Comparison of ENCODE assay signal across 9 cellular contexts in the genomic region with DNA sequence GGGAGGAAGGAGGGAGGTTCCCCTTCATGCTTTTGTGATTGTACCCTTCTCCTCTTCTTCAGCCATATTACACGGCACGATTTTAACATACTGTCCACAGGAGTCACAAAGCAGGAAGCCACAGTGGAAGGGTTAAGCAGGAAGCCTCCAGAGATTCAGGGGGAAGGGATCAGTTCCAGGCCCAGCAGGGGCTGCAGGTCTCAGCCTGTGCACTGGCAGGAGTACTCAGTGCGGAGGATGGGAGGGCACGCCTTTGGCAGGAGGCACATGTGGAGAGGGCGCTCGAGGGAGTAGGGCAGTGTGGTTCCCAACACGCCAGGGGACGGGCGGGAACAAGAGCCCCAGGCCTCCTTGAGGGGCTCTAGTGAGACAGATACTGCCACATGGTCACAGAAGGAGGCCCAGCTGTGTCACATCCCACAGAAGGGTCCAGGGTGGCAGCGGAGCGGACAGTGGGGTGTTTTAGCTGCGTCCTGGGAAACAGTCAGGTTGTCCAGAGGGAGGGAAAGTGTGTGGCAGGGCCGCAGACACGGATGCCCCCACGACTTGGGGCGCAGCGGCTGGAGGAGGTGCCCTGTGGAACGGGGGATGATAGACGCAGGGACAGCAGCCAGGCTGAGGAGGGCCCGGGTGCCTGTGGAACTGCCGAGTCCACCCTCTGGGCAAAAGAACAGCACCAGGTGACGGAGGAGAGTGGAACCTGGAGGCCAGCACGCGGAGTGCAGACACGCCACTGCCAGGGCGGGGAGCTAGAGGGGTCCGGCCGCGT.
A peak's percentile ranks its signal among the peaks of the same experiment; 100 is the strongest.
DNase-seq lines count a peak whose midpoint lies in the region; ATAC-seq and TF ChIP-seq lines count a peak whose summit lies in the region.
"Had no signal": no experiment of that assay in that cellular context is flagged by ENCODE, and none has a peak within 500 bp of the region (broad histone marks: within the 10 kb centered on the region; RNA-seq: fewer than 3 reads in every experiment).

No MANE protein-coding gene starts in this region.

- H3K27ac Mint-ChIP-seq in activated naive CD4-positive, alpha-beta T cell treated with anti-CD3 and anti-CD28 coated beads, Interleukin-2, amount 10 ng/mL, durations not matched to agents 7 days and 5 days = peak overlapping the region; percentile 42
- H3K27ac Mint-ChIP-seq in osteocyte (ENCODE audit: unreplicated experiment) = no peak overlapping the region

- TF ChIP-seq CTCF in RWPE2 (IDR thresholded peaks at IDR 0.05; ENCODE audit: poor library complexity, severe bottlenecking) = no peak
- no peak for TF ChIP-seq CTCF in spleen (IDR thresholded peaks at IDR 0.05 in 8 of 11, conservative IDR thresholded peaks at IDR 0.05 in 3 of 11)
- no peak for TF ChIP-seq CTCF in osteocyte (IDR thresholded peaks at IDR 0.05)

- no peak for TF ChIP-seq POLR2A in spleen (IDR thresholded peaks at IDR 0.05)

- peaks cover 48% of the 10 kb centered on the region for H3K4me1 Mint-ChIP-seq in activated naive CD4-positive, alpha-beta T cell treated with anti-CD3 and anti-CD28 coated beads, Interleukin-2, amount 10 ng/mL, durations not matched to agents 7 days and 5 days
- peaks cover 28% of the 10 kb centered on the region for H3K4me1 Mint-ChIP-seq in osteocyte (ENCODE audit: unreplicated experiment)

- no peak overlapping the region for H3K4me3 ChIP-seq in RWPE2 (ENCODE audit: severe bottlenecking)
- no peak overlapping the region for H3K4me3 ChIP-seq in esophagus (ENCODE audit: low read depth in 1 of 2, low read length in 2 of 2)
- peak overlapping the region in 1 of 8 donors; percentile 48 for H3K4me3 ChIP-seq in spleen

- DNase-seq in activated naive CD4-positive, alpha-beta T cell treated with anti-CD3 and anti-CD28 coated beads, Interleukin-2, amount 10 ng/mL, durations not matched to agents 7 days and 5 days = no peak
- no peak for DNase-seq in activated naive CD4-positive, alpha-beta T cell (lab: John Stamatoyannopoulos, UW)
- peak; percentile 71 for DNase-seq in RWPE2 (ENCODE audit: low spot score)
- DNase-seq in spleen = no peak
- no peak for DNase-seq in osteocyte (ENCODE audit: extremely low spot score, unreplicated experiment)
- DNase-seq: activated CD4-positive, alpha-beta T cell treated with anti-CD3 and anti-CD28 coated beads for 48 hours had no signal

- peaks cover 50% of the 10 kb centered on the region for H3K36me3 Mint-ChIP-seq in activated naive CD4-positive, alpha-beta T cell treated with anti-CD3 and anti-CD28 coated beads, Interleukin-2, amount 10 ng/mL, durations not matched to agents 7 days and 5 days
- peaks cover 34% of the 10 kb centered on the region for H3K36me3 Mint-ChIP-seq in osteocyte (ENCODE audit: unreplicated experiment)

- no peak for ATAC-seq in RWPE2 (ENCODE audit: low read depth)
- ATAC-seq in GM19452 (IDR thresholded peaks at IDR 0.05; ENCODE audit: unreplicated experiment) = no peak
- no peak for ATAC-seq in GM18909 (IDR thresholded peaks at IDR 0.05; ENCODE audit: poor library complexity, unreplicated experiment)

- H3K4me1 ChIP-seq in RWPE2 (ENCODE audit: insufficient read depth, poor library complexity, severe bottlenecking) = peaks cover 43% of the 10 kb centered on the region
- peaks cover 12 to 49% of the 10 kb centered on the region in 2 donors for H3K4me1 ChIP-seq in esophagus (ENCODE audit: control insufficient read depth in 2 of 2, insufficient read depth in 2 of 2, low read length in 1 of 2)
- H3K4me1 ChIP-seq in spleen = peaks cover 22 to 96% (median 64%) of the 10 kb centered on the region in 6 donors

- H3K27ac ChIP-seq in RWPE2 (ENCODE audit: poor library complexity, severe bottlenecking) = peak overlapping the region; percentile 3
- peak overlapping the region; percentile 3 to 34 for H3K27ac ChIP-seq in esophagus (ENCODE audit: low read depth in 2 of 2, low read length in 1 of 2)
- H3K27ac ChIP-seq in spleen = peak overlapping the region in 7 of 8 donors; percentile 72 to 86 (median 81)

- WGBS in esophagus, 2 donors = 58 to 75% methylated on average over 29 of the region's 29 CpGs
- 85 to 88% (median 87%) methylated on average over 29 of the region's 29 CpGs for WGBS in spleen, 5 donors

- no peaks in the 10 kb centered on the region for H3K27me3 Mint-ChIP-seq in activated naive CD4-positive, alpha-beta T cell treated with anti-CD3 and anti-CD28 coated beads, Interleukin-2, amount 10 ng/mL, durations not matched to agents 7 days and 5 days
- no peaks in the 10 kb centered on the region for H3K27me3 Mint-ChIP-seq in osteocyte (ENCODE audit: unreplicated experiment)

- H3K27me3 ChIP-seq in RWPE2 (ENCODE audit: insufficient read depth, poor library complexity, severe bottlenecking) (no peaks in the 10 kb centered on the region), esophagus (ENCODE audit: control insufficient read depth in 1 of 2, insufficient read depth in 2 of 2, low read length in 2 of 2) (no peaks in the 10 kb centered on the region), spleen (replicated peaks in 1 of 7) (no peaks in the 10 kb centered on the region)

- peaks cover 46% of the 10 kb centered on the region for H3K36me3 ChIP-seq in RWPE2 (ENCODE audit: low read depth)
- peaks cover 0 to 6% of the 10 kb centered on the region in 2 donors for H3K36me3 ChIP-seq in esophagus (ENCODE audit: control insufficient read depth in 2 of 2, insufficient read depth in 2 of 2, low read length in 1 of 2)
- peaks cover 0 to 46% (median 14%) of the 10 kb centered on the region in 6 donors for H3K36me3 ChIP-seq in spleen

- CTCF ChIA-PET in activated naive CD4-positive, alpha-beta T cell treated with anti-CD3 and anti-CD28 coated beads, Interleukin-2, amount 10 ng/mL, durations not matched to agents 7 days and 5 days (lab: Charles Lee) = interaction anchor here (0.6 kb wide), 1 partner anchor 22 kb away, joined by 3 read pairs; no protein-coding TSS in a partner anchor

- H3K4me3 Mint-ChIP-seq in activated naive CD4-positive, alpha-beta T cell treated with anti-CD3 and anti-CD28 coated beads, Interleukin-2, amount 10 ng/mL, durations not matched to agents 7 days and 5 days = no peak overlapping the region
- no peak overlapping the region for H3K4me3 Mint-ChIP-seq in osteocyte (ENCODE audit: unreplicated experiment)

- no peaks in the 10 kb centered on the region for H3K9me3 Mint-ChIP-seq in activated naive CD4-positive, alpha-beta T cell treated with anti-CD3 and anti-CD28 coated beads, Interleukin-2, amount 10 ng/mL, durations not matched to agents 7 days and 5 days
- no peaks in the 10 kb centered on the region for H3K9me3 Mint-ChIP-seq in osteocyte (ENCODE audit: unreplicated experiment)

- intact Hi-C loops in spleen (cut with DNase I; ENCODE audit: low total_unique reads) = no loop called here

- H3K9me3 ChIP-seq in RWPE2 (ENCODE audit: severe bottlenecking) (no peaks in the 10 kb centered on the region), esophagus (ENCODE audit: control insufficient read depth in 2 of 2, insufficient read depth in 1 of 2, low read depth in 1 of 2, low read length in 1 of 2) (no peaks in the 10 kb centered on the region), spleen (peaks cover 0 to 3% (median 0%) of the 10 kb centered on the region in 8 donors)

Comparison
In these comparisons a context has a peak if more than half of its experiments do, and no peak if none do; other contexts are left out.
1. H3K27ac ChIP-seq: peak in every context shown above with its lines; median percentile 81 in spleen; 18 in esophagus; 3 in RWPE2.